8 cellular contexts compared by ENCODE assay signal in genomic region chr19:18488403-18488723, GRCh38. TPM values are rescaled to one million over a fixed set of nuclear protein-coding genes. Genes with fewer than 3 reads are reported as not detected.
DNase-seq lines count a peak whose midpoint lies in the region; ATAC-seq and TF ChIP-seq lines count a peak whose summit lies in the region.
"Had no signal": no experiment of that assay in that cellular context is flagged by ENCODE, and none has a peak within 500 bp of the region (broad histone marks: within the 10 kb centered on the region; RNA-seq: fewer than 3 reads in every experiment).

No MANE protein-coding gene starts in this region.

- ATAC-seq in WTC11 (peak; percentile 55), HG02970 (IDR thresholded peaks at IDR 0.05; ENCODE audit: low FRiP score, unreplicated experiment) (no peak), HG03521 (IDR thresholded peaks at IDR 0.05; ENCODE audit: unreplicated experiment) (no peak)

- no peak for DNase-seq in WTC11 (ENCODE audit: low spot score)
- DNase-seq in glutamatergic neuron = no peak
- no peak for DNase-seq in putamen (ENCODE audit: low spot score)
- DNase-seq: foreskin melanocyte had no signal

- H3K4me1 ChIP-seq in skeletal muscle tissue (ENCODE audit: control insufficient read depth in 3 of 3, insufficient read depth in 3 of 3, low read length in 3 of 3) = peaks cover 74 to 91% (median 84%) of the 10 kb centered on the region in 3 donors

- H3K4me3 Mint-ChIP-seq in WTC11 (no peak overlapping the region), glutamatergic neuron (ENCODE audit: unreplicated experiment) (no peak overlapping the region)

- H3K27ac Mint-ChIP-seq in WTC11 (no peak overlapping the region), glutamatergic neuron (ENCODE audit: unreplicated experiment) (no peak overlapping the region)

- H3K27ac ChIP-seq in skeletal muscle tissue (ENCODE audit: low read depth, low read length) = peak overlapping the region; percentile 66

- peak; percentile 24 for TF ChIP-seq CTCF in GM12873 (IDR thresholded peaks at IDR 0.05; ENCODE audit: insufficient read depth, low read depth, low read length, missing control alignments)
- TF ChIP-seq CTCF in WTC11 (IDR thresholded peaks at IDR 0.05) = no peak
- peak; percentile 26 for TF ChIP-seq CTCF in glutamatergic neuron (IDR thresholded peaks at IDR 0.05; ENCODE audit: partially characterized antibody, unreplicated experiment)

- POLR2A ChIA-PET in WTC11 (lab: Charles Lee) = interaction anchor here (0.6 to 1.3 kb wide), 3 partner anchors 9 to 68 kb away, joined by 3 read pairs; no protein-coding TSS in a partner anchor

- H3K4me1 Mint-ChIP-seq in WTC11 (peaks cover 32% of the 10 kb centered on the region), glutamatergic neuron (ENCODE audit: low read depth, unreplicated experiment) (peaks cover 20% of the 10 kb centered on the region)

- no peaks in the 10 kb centered on the region for H3K9me3 ChIP-seq in skeletal muscle tissue (ENCODE audit: control insufficient read depth in 3 of 3, low read length in 3 of 3)

- no peaks in the 10 kb centered on the region for H3K27me3 ChIP-seq in skeletal muscle tissue (ENCODE audit: control insufficient read depth in 3 of 3, insufficient read depth in 3 of 3, low read length in 3 of 3)

- no peaks in the 10 kb centered on the region for H3K36me3 Mint-ChIP-seq in WTC11
- no peaks in the 10 kb centered on the region for H3K36me3 Mint-ChIP-seq in glutamatergic neuron (ENCODE audit: unreplicated experiment)

- CTCF ChIA-PET in WTC11 (lab: Charles Lee) = interaction anchor here (0.7 to 3.2 kb wide), 36 partner anchors 8 to 359 kb away, joined by 3 to 30 read pairs (median 7); partner anchors contain the start of genes ELL, FKBP8, KXD1 and REX1BD

- no peaks in the 10 kb centered on the region for H3K36me3 ChIP-seq in skeletal muscle tissue (ENCODE audit: control insufficient read depth in 3 of 3, insufficient read depth in 3 of 3, low read length in 3 of 3)

- H3K9me3 Mint-ChIP-seq in WTC11 = no peaks in the 10 kb centered on the region
- H3K9me3 Mint-ChIP-seq in glutamatergic neuron (ENCODE audit: unreplicated experiment) = peaks cover 5% of the 10 kb centered on the region

- peak overlapping the region in 2 of 3 donors; percentile 20 to 45 for H3K4me3 ChIP-seq in skeletal muscle tissue (ENCODE audit: low read length in 3 of 3)

- peak overlapping the region; percentile 12 to 66 (median 65) for H3K9ac ChIP-seq in skeletal muscle tissue (ENCODE audit: low read depth in 1 of 3, low read length in 3 of 3)

- no peaks in the 10 kb centered on the region for H3K27me3 Mint-ChIP-seq in WTC11 (ENCODE audit: low read depth)
- H3K27me3 Mint-ChIP-seq in glutamatergic neuron (ENCODE audit: unreplicated experiment) = peaks cover 11% of the 10 kb centered on the region

TF ChIP-seq in WTC11, 78 proteins besides CTCF, POLR2A, EP300 and RAD21 (continues in another document):
- TF ChIP-seq HMGA2 (CRISPR knock-in tag; IDR thresholded peaks at IDR 0.05) = no peak
- no peak for TF ChIP-seq ATF1 (CRISPR knock-in tag; IDR thresholded peaks at IDR 0.05)
- TF ChIP-seq, protein P1, sequence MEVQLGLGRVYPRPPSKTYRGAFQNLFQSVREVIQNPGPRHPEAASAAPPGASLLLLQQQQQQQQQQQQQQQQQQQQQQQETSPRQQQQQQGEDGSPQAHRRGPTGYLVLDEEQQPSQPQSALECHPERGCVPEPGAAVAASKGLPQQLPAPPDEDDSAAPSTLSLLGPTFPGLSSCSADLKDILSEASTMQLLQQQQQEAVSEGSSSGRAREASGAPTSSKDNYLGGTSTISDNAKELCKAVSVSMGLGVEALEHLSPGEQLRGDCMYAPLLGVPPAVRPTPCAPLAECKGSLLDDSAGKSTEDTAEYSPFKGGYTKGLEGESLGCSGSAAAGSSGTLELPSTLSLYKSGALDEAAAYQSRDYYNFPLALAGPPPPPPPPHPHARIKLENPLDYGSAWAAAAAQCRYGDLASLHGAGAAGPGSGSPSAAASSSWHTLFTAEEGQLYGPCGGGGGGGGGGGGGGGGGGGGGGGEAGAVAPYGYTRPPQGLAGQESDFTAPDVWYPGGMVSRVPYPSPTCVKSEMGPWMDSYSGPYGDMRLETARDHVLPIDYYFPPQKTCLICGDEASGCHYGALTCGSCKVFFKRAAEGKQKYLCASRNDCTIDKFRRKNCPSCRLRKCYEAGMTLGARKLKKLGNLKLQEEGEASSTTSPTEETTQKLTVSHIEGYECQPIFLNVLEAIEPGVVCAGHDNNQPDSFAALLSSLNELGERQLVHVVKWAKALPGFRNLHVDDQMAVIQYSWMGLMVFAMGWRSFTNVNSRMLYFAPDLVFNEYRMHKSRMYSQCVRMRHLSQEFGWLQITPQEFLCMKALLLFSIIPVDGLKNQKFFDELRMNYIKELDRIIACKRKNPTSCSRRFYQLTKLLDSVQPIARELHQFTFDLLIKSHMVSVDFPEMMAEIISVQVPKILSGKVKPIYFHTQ (CRISPR knock-in tag; IDR thresholded peaks at IDR 0.05) = no peak
- TF ChIP-seq NR1H2 (CRISPR knock-in tag; IDR thresholded peaks at IDR 0.05) = no peak
- TF ChIP-seq RELA (CRISPR knock-in tag; IDR thresholded peaks at IDR 0.05; ENCODE audit: borderline replicate concordance) = no peak
- TF ChIP-seq TCF7 (CRISPR knock-in tag; IDR thresholded peaks at IDR 0.05; ENCODE audit: low read depth) = no peak
- no peak for TF ChIP-seq ZNF219 (CRISPR knock-in tag; IDR thresholded peaks at IDR 0.05; ENCODE audit: borderline replicate concordance)
- TF ChIP-seq, protein P2, sequence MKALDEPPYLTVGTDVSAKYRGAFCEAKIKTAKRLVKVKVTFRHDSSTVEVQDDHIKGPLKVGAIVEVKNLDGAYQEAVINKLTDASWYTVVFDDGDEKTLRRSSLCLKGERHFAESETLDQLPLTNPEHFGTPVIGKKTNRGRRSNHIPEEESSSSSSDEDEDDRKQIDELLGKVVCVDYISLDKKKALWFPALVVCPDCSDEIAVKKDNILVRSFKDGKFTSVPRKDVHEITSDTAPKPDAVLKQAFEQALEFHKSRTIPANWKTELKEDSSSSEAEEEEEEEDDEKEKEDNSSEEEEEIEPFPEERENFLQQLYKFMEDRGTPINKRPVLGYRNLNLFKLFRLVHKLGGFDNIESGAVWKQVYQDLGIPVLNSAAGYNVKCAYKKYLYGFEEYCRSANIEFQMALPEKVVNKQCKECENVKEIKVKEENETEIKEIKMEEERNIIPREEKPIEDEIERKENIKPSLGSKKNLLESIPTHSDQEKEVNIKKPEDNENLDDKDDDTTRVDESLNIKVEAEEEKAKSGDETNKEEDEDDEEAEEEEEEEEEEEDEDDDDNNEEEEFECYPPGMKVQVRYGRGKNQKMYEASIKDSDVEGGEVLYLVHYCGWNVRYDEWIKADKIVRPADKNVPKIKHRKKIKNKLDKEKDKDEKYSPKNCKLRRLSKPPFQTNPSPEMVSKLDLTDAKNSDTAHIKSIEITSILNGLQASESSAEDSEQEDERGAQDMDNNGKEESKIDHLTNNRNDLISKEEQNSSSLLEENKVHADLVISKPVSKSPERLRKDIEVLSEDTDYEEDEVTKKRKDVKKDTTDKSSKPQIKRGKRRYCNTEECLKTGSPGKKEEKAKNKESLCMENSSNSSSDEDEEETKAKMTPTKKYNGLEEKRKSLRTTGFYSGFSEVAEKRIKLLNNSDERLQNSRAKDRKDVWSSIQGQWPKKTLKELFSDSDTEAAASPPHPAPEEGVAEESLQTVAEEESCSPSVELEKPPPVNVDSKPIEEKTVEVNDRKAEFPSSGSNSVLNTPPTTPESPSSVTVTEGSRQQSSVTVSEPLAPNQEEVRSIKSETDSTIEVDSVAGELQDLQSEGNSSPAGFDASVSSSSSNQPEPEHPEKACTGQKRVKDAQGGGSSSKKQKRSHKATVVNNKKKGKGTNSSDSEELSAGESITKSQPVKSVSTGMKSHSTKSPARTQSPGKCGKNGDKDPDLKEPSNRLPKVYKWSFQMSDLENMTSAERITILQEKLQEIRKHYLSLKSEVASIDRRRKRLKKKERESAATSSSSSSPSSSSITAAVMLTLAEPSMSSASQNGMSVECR (CRISPR knock-in tag; IDR thresholded peaks at IDR 0.05; ENCODE audit: borderline replicate concordance) = no peak
- no peak for TF ChIP-seq CBFB (CRISPR knock-in tag; IDR thresholded peaks at IDR 0.05; ENCODE audit: low read depth)
- TF ChIP-seq SP1 (CRISPR knock-in tag; conservative IDR thresholded peaks at IDR 0.05) = no peak
- TF ChIP-seq, protein P3, sequence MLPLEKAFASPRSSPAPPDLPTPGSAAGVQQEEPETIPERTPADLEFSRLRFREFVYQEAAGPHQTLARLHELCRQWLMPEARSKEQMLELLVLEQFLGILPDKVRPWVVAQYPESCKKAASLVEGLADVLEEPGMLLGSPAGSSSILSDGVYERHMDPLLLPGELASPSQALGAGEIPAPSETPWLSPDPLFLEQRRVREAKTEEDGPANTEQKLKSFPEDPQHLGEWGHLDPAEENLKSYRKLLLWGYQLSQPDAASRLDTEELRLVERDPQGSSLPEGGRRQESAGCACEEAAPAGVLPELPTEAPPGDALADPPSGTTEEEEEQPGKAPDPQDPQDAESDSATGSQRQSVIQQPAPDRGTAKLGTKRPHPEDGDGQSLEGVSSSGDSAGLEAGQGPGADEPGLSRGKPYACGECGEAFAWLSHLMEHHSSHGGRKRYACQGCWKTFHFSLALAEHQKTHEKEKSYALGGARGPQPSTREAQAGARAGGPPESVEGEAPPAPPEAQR (CRISPR knock-in tag; IDR thresholded peaks at IDR 0.05) = no peak
- no peak for TF ChIP-seq IRF2 (CRISPR knock-in tag; IDR thresholded peaks at IDR 0.05; ENCODE audit: borderline replicate concordance, low read depth)
- TF ChIP-seq CREB1 (CRISPR knock-in tag; IDR thresholded peaks at IDR 0.05) = no peak
- no peak for TF ChIP-seq TEAD4 (CRISPR knock-in tag; IDR thresholded peaks at IDR 0.05)
- no peak for TF ChIP-seq ZNF423 (CRISPR knock-in tag; IDR thresholded peaks at IDR 0.05)

RNA-seq across cellular contexts. Expression of gene ELL, which starts 33.5 kb away (rescaled TPM):
- total RNA-seq in WTC11 (2021) (11.6 to 17.3 TPM (median 13.1 TPM) in 3 replicates), glutamatergic neuron (ENCODE audit: unreplicated experiment) (11.6 TPM), skeletal muscle tissue (24.5 TPM)

RNA-seq across cellular contexts. Expression of gene ISYNA1, which starts 50.4 kb away (rescaled TPM):
- total RNA-seq in WTC11 (2021) (236 to 310 TPM (median 307 TPM) in 3 replicates), glutamatergic neuron (ENCODE audit: unreplicated experiment) (111 TPM), skeletal muscle tissue (86.6 TPM)

RNA-seq across cellular contexts. Expression of gene FKBP8, which starts 55.0 kb away (rescaled TPM):
- total RNA-seq in WTC11 (2021) = 345 to 423 TPM (median 410 TPM) in 3 replicates
- 203 TPM for total RNA-seq in glutamatergic neuron (ENCODE audit: unreplicated experiment)
- total RNA-seq in skeletal muscle tissue = 116 TPM
